1 cellular context compared by ENCODE assay signal in the genomic region with DNA sequence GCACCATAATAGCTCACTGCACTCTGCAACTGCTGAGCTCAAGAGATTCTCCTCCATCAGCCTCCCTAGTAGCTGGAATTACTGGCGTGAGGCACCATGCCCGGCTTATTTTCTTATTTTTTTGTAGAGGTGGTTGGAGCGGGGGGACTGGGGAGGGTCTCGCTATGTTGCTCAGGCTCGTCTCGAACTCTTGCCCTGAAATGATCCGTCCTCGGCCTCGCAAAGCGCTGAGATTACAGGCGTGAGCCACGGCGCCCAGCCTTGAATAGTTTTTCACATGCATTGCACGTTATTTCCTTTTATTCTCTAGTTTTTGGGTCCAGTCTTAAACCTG.
A peak's percentile ranks its signal among the peaks of the same experiment; 100 is the strongest.
TF ChIP-seq lines count a peak whose summit lies in the region.

No MANE protein-coding gene starts in this region.

TF ChIP-seq in HepG2, 621 proteins besides CTCF, POLR2A, EP300 and RAD21 (continued from another document):
- TF ChIP-seq, protein P1, sequence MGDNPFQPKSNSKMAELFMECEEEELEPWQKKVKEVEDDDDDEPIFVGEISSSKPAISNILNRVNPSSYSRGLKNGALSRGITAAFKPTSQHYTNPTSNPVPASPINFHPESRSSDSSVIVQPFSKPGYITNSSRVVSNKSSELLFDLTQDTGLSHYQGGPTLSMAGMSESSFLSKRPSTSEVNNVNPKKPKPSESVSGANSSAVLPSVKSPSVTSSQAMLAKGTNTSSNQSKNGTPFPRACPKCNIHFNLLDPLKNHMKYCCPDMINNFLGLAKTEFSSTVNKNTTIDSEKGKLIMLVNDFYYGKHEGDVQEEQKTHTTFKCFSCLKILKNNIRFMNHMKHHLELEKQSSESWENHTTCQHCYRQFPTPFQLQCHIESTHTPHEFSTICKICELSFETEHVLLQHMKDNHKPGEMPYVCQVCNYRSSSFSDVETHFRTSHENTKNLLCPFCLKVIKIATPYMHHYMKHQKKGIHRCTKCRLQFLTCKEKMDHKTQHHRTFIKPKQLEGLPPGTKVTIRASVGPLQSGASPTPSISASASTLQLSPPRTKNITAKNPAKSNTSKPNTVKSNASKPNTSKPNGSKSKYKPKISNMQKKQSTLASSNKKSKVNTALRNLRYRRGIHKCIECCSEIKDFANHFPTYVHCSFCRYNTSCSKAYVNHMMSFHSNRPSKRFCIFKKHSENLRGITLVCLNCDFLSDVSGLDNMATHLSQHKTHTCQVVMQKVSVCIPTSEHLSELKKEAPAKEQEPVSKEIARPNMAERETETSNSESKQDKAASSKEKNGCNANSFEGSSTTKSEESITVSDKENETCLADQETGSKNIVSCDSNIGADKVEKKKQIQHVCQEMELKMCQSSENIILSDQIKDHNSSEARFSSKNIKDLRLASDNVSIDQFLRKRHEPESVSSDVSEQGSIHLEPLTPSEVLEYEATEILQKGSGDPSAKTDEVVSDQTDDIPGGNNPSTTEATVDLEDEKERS (CRISPR knock-in tag; IDR thresholded peaks at IDR 0.05) = 0 out of 2 replicates have a peak, but pooled peaks have one; percentile 2
